In genomic region chr11:76781046-76781801, GRCh38 we compare ENCODE assay signal across 14 cellular contexts. TPM values are rescaled to one million over a fixed set of nuclear protein-coding genes. Genes with fewer than 3 reads are reported as not detected.
DNase-seq lines count a peak whose midpoint lies in the region; ATAC-seq and TF ChIP-seq lines count a peak whose summit lies in the region.
"Had no signal": no experiment of that assay in that cellular context is flagged by ENCODE, and none has a peak within 500 bp of the region (broad histone marks: within the 10 kb centered on the region; RNA-seq: fewer than 3 reads in every experiment).

No MANE protein-coding gene starts in this region.

- peaks cover 10% of the 10 kb centered on the region for H3K9me3 ChIP-seq in CD4-positive, alpha-beta T cell (ENCODE audit: control insufficient read depth, low read length)
- H3K9me3 ChIP-seq in Peyer's patch (no peaks in the 10 kb centered on the region), trophoblast cell (ENCODE audit: insufficient read depth, low read depth, low read length) (no peaks in the 10 kb centered on the region)

- no peak overlapping the region for H3K27ac ChIP-seq in CD4-positive, alpha-beta T cell (ENCODE audit: low read depth, low read length)
- H3K27ac ChIP-seq in Peyer's patch: peak overlapping the region in 3 of 4 donors; percentile 79 to 96 (median 91)
- H3K27ac ChIP-seq in trophoblast cell (ENCODE audit: low read depth, low read length): peak overlapping the region; percentile 2
- H3K27ac ChIP-seq: cardiac muscle cell, foreskin keratinocyte had no signal

- H3K79me2 ChIP-seq in trophoblast cell (ENCODE audit: control insufficient read depth, insufficient read depth, low read length, poor library complexity): peaks cover 24% of the 10 kb centered on the region

- CTCF ChIA-PET in CD4-positive, alpha-beta T cell (lab: Charles Lee): no interaction called here

- no peak overlapping the region for H2AFZ ChIP-seq in trophoblast cell (ENCODE audit: insufficient read depth, low read length, poor library complexity)

- H3K27me3 ChIP-seq in CD4-positive, alpha-beta T cell (ENCODE audit: control insufficient read depth, insufficient read depth, low read length): peaks cover 41% of the 10 kb centered on the region
- H3K27me3 ChIP-seq in Peyer's patch (no peaks in the 10 kb centered on the region), trophoblast cell (ENCODE audit: insufficient read depth, low read length) (no peaks in the 10 kb centered on the region)
- H3K27me3 ChIP-seq: cardiac muscle cell, foreskin keratinocyte had no signal

- no peak for DNase-seq in CD4-positive, alpha-beta T cell
- DNase-seq in Peyer's patch (peak in 2 of 3 donors; percentile 73 to 74), fibroblast of peridontal ligament (ENCODE audit: extremely low read depth) (peak; percentile 87), trophoblast cell (no peak), DMS153 (lab: John Stamatoyannopoulos, UW) (no peak), activated gamma-delta T cell (lab: John Stamatoyannopoulos, UW) (no peak)
- DNase-seq in stimulated activated naive B cell treated with anti-CD40 and anti-IgM and Interleukin-4, amounts not matched to agents 10 μg/mL and 1 μg/mL and 100 μg/mL, for 72 hours: no peak
- DNase-seq in activated T-cell treated with anti-CD3 and anti-CD28 coated beads, Interleukin-2, amount 50 U/mL, for 48 hours: no peak
- DNase-seq: activated CD4-positive, CD25-positive, alpha-beta regulatory T cell; activated T-cell treated with anti-CD3 and anti-CD28 coated beads, Interleukin-2, amount 50 U/mL, for 4 hours; CD8-positive, alpha-beta T cell; NCI-H1436 treated with DMSO at 0.1 percent for 48 hours had no signal

- peak in 1 of 2 donors; percentile 11 for TF ChIP-seq POLR2A in Peyer's patch (IDR thresholded peaks at IDR 0.05)

- no peak overlapping the region for H3K9ac ChIP-seq in trophoblast cell (ENCODE audit: low read length)

- no peak overlapping the region for H2BK5ac ChIP-seq in trophoblast cell (ENCODE audit: low read depth, low read length, poor library complexity)

- H3K27me3 Mint-ChIP-seq in CD4-positive, alpha-beta T cell: peaks cover 66% of the 10 kb centered on the region
- H3K27me3 Mint-ChIP-seq in stimulated activated naive B cell treated with anti-CD40 and anti-IgM and Interleukin-4, amounts not matched to agents 10 μg/mL and 1 μg/mL and 100 μg/mL, for 72 hours: peaks cover 51 to 59% of the 10 kb centered on the region in 2 donors

- no peak overlapping the region for H4K91ac ChIP-seq in trophoblast cell (ENCODE audit: low read depth, low read length)

- TF ChIP-seq CTCF in CD4-positive, alpha-beta T cell (IDR thresholded peaks at IDR 0.05): no peak
- no peak for TF ChIP-seq CTCF in Peyer's patch (IDR thresholded peaks at IDR 0.05)

- no peak overlapping the region for H2BK12ac ChIP-seq in trophoblast cell (ENCODE audit: low read length)

- intact Hi-C loops in CD4-positive, alpha-beta T cell (cut with DNase I, micrococcal nuclease): no loop called here

- H3K27ac Mint-ChIP-seq in CD4-positive, alpha-beta T cell: no peak overlapping the region
- H3K27ac Mint-ChIP-seq in stimulated activated naive B cell treated with anti-CD40 and anti-IgM and Interleukin-4, amounts not matched to agents 10 μg/mL and 1 μg/mL and 100 μg/mL, for 72 hours: no peak overlapping the region
- H3K27ac Mint-ChIP-seq: CD8-positive, alpha-beta T cell had no signal

- no peak overlapping the region for H2BK120ac ChIP-seq in trophoblast cell (ENCODE audit: insufficient read depth, low read length, poor library complexity)

- peaks cover 19% of the 10 kb centered on the region for H3K79me1 ChIP-seq in trophoblast cell (ENCODE audit: low read length)

- H4K12ac ChIP-seq in trophoblast cell (ENCODE audit: low read depth, low read length): no peak overlapping the region

- no peak overlapping the region for H2AK5ac ChIP-seq in trophoblast cell (ENCODE audit: low read length)

- peak overlapping the region; percentile 52 for H3K4me3 Mint-ChIP-seq in CD4-positive, alpha-beta T cell
- H3K4me3 Mint-ChIP-seq in stimulated activated naive B cell treated with anti-CD40 and anti-IgM and Interleukin-4, amounts not matched to agents 10 μg/mL and 1 μg/mL and 100 μg/mL, for 72 hours: no peak overlapping the region
- H3K4me3 Mint-ChIP-seq: activated T-cell treated with anti-CD3 and anti-CD28 coated beads, Interleukin-2, amount 50 U/mL, for 4 hours had no signal

- H3K4me1 Mint-ChIP-seq in CD4-positive, alpha-beta T cell (ENCODE audit: low read depth): no peaks in the 10 kb centered on the region
- H3K4me1 Mint-ChIP-seq in stimulated activated naive B cell treated with anti-CD40 and anti-IgM and Interleukin-4, amounts not matched to agents 10 μg/mL and 1 μg/mL and 100 μg/mL, for 72 hours: peaks cover 9 to 10% of the 10 kb centered on the region in 2 donors

- no peak overlapping the region for H3K4ac ChIP-seq in trophoblast cell (ENCODE audit: low read depth, low read length)

- no peak overlapping the region for H4K8ac ChIP-seq in trophoblast cell (ENCODE audit: low read depth, low read length)

- H3K36me3 Mint-ChIP-seq in CD4-positive, alpha-beta T cell (ENCODE audit: low read depth): peaks cover 8% of the 10 kb centered on the region
- H3K36me3 Mint-ChIP-seq in stimulated activated naive B cell treated with anti-CD40 and anti-IgM and Interleukin-4, amounts not matched to agents 10 μg/mL and 1 μg/mL and 100 μg/mL, for 72 hours: peaks cover 2 to 11% of the 10 kb centered on the region in 2 donors

- H3K36me3 ChIP-seq in Peyer's patch: no peaks in the 10 kb centered on the region
- no peaks in the 10 kb centered on the region for H3K36me3 ChIP-seq in trophoblast cell (ENCODE audit: control insufficient read depth in 1 of 2, insufficient read depth in 2 of 2, low read length in 2 of 2)
- H3K36me3 ChIP-seq: cardiac muscle cell had no signal

- no CpG with 5 or more reads among the region's 8 CpGs for WGBS in trophoblast cell (ENCODE audit: extremely low coverage, insufficient coverage, insufficient read length)

- H3K4me3 ChIP-seq in Peyer's patch (peak overlapping the region in 1 of 4 donors; percentile 92), trophoblast cell (ENCODE audit: low read depth, low read length) (no peak overlapping the region)

- H3K4me1 ChIP-seq in Peyer's patch: peaks cover 3 to 37% (median 8%) of the 10 kb centered on the region in 4 donors
- peaks cover 30% of the 10 kb centered on the region in 2 experiments for H3K4me1 ChIP-seq in trophoblast cell (ENCODE audit: control insufficient read depth in 1 of 2, insufficient read depth in 2 of 2, low read length in 2 of 2)

- peaks cover 13% of the 10 kb centered on the region for H3K9me3 Mint-ChIP-seq in CD4-positive, alpha-beta T cell
- peaks cover 16 to 19% of the 10 kb centered on the region in 2 donors for H3K9me3 Mint-ChIP-seq in stimulated activated naive B cell treated with anti-CD40 and anti-IgM and Interleukin-4, amounts not matched to agents 10 μg/mL and 1 μg/mL and 100 μg/mL, for 72 hours

- H3K4me2 ChIP-seq in trophoblast cell (ENCODE audit: low read length): peak overlapping the region; percentile 67

- POLR2A ChIA-PET in CD4-positive, alpha-beta T cell (lab: Charles Lee): no interaction called here

- no peak overlapping the region for H3K18ac ChIP-seq in trophoblast cell (ENCODE audit: low read length)

- H3K23ac ChIP-seq in trophoblast cell (ENCODE audit: low read length): no peak overlapping the region

- no peak overlapping the region for H3K14ac ChIP-seq in trophoblast cell (ENCODE audit: low read length)

- ATAC-seq in CD4-positive, alpha-beta T cell (ENCODE audit: poor library complexity): no peak
- ATAC-seq in stimulated activated naive B cell treated with anti-CD40 and anti-IgM and Interleukin-4, amounts not matched to agents 10 μg/mL and 1 μg/mL and 100 μg/mL, for 72 hours (replicated peaks): no peak
- ATAC-seq: activated T-cell treated with anti-CD3 and anti-CD28 coated beads, Interleukin-2, amount 50 U/mL, for 4 hours; CD8-positive, alpha-beta T cell had no signal

RNA-seq across cellular contexts. Expression of gene TSKU, which starts 1.9 kb away (rescaled TPM):
- total RNA-seq in CD4-positive, alpha-beta T cell: under 1 TPM in 1 of 2 experiments, not detected in 1; 0.06 TPM
- total RNA-seq in Peyer's patch: 100 to 1,000 TPM in 2 of 4 donors, 10 to 100 TPM in 2; 27.2 to 152 (median 87.2) TPM
- polyA plus RNA-seq in trophoblast cell (2013): 34.0 and 35.3 TPM in 2 replicates
- total RNA-seq: CD8-positive, alpha-beta T cell had no signal

Comparison
In these comparisons a context has a peak if more than half of its experiments do, and no peak if none do; other contexts are left out.
1. DNase-seq: peak in Peyer's patch (2 of 3) and fibroblast of peridontal ligament (single experiment); none in CD4-positive, alpha-beta T cell (0 of 10), trophoblast cell (0 of 2), DMS153 (single experiment), activated gamma-delta T cell (single experiment), stimulated activated naive B cell treated with anti-CD40 and anti-IgM and Interleukin-4, amounts not matched to agents 10 μg/mL and 1 μg/mL and 100 μg/mL, for 72 hours (single experiment) and activated T-cell treated with anti-CD3 and anti-CD28 coated beads, Interleukin-2, amount 50 U/mL, for 48 hours (0 of 2).
2. RNA of gene TSKU, which starts 1.9 kb away (total RNA-seq): 27.2 to 152 TPM in Peyer's patch; 0.06 TPM in CD4-positive, alpha-beta T cell; every median in the first group is over 10 times any median in the second.